Comparison of ENCODE assay signal across 8 cellular contexts in genomic region chr19:2034729-2035589, GRCh38.
DNase-seq lines count a peak whose midpoint lies in the region; ATAC-seq and TF ChIP-seq lines count a peak whose summit lies in the region.

No MANE protein-coding gene starts in this region.

- H4K20me1 ChIP-seq in BLaER1, result peaks cover 27% of the 10 kb centered on the region

- no peak overlapping the region for H3K27ac ChIP-seq in BLaER1

- H3K9me3 ChIP-seq in BLaER1, result peaks cover 11% of the 10 kb centered on the region

- TF ChIP-seq EP300 in Ishikawa (IDR thresholded peaks at IDR 0.05; ENCODE audit: borderline replicate concordance), result no peak

- H3K27me3 ChIP-seq in BLaER1, result no peaks in the 10 kb centered on the region

- no peak for ATAC-seq in GM19023 (IDR thresholded peaks at IDR 0.05; ENCODE audit: unreplicated experiment)
- ATAC-seq in GM21576 (IDR thresholded peaks at IDR 0.05; ENCODE audit: unreplicated experiment), result no peak

- H3K36me3 ChIP-seq in BLaER1, result peaks cover 26% of the 10 kb centered on the region

- H3K4me3 ChIP-seq in BLaER1, result no peak overlapping the region

- no peak overlapping the region for H3K9ac ChIP-seq in BLaER1

- TF ChIP-seq RAD21 in Ishikawa (IDR thresholded peaks at IDR 0.05; ENCODE audit: low read depth), result peak; percentile 21; the same call in 1 of the 2 replicates

- DNase-seq in activated CD8-positive, alpha-beta memory T cell treated with anti-CD3 and anti-CD28 coated beads, Interleukin-2, amount 50 U/mL, for 4 hours, result peak; percentile 55
- DNase-seq in hepatic stellate cell (ENCODE audit: low spot score), result peak; percentile 58
- DNase-seq in stimulated activated CD4-positive, alpha-beta T cell treated with anti-CD3 and anti-CD28 coated beads, TNF-alpha, amount 100 ng/mL, for 48 hours (ENCODE audit: low read depth in 3 of 3), result peak; percentile 56 to 76 (median 73)
- DNase-seq in NCI-H187 (lab: John Stamatoyannopoulos, UW), result no peak

- peaks cover 33% of the 10 kb centered on the region for H3K4me1 ChIP-seq in BLaER1

- H3K4me2 ChIP-seq in BLaER1, result peak overlapping the region; percentile 90

TF ChIP-seq in Ishikawa, 13 proteins besides CTCF, POLR2A, EP300 and RAD21:
- no peak for TF ChIP-seq ZBTB7A (IDR thresholded peaks at IDR 0.05; ENCODE audit: low read depth)
- 0 out of 2 replicates have a peak, but pooled peaks have one; percentile 7 for TF ChIP-seq TEAD4 (IDR thresholded peaks at IDR 0.05)
- no peak for TF ChIP-seq FOXM1 (IDR thresholded peaks at IDR 0.05; ENCODE audit: borderline replicate concordance, low read depth)
- no peak for TF ChIP-seq TCF12 (IDR thresholded peaks at IDR 0.05; ENCODE audit: low read depth)
- peak; percentile 39 for TF ChIP-seq MAX (IDR thresholded peaks at IDR 0.05)
- peak; percentile 36; the same call in 1 of the 2 replicates for TF ChIP-seq TAF1 (IDR thresholded peaks at IDR 0.05; ENCODE audit: low read depth)
- TF ChIP-seq NFIC (IDR thresholded peaks at IDR 0.05), result 0 out of 2 replicates have a peak, but pooled peaks have one; percentile 16
- peak; percentile 54; the same call in 1 of the 2 replicates for TF ChIP-seq YY1 (IDR thresholded peaks at IDR 0.05; ENCODE audit: low read depth)
- TF ChIP-seq EGR1 (IDR thresholded peaks at IDR 0.05), result 0 out of 2 replicates have a peak, but pooled peaks have one; percentile 16
- peak; percentile 49 for TF ChIP-seq CREB1 (IDR thresholded peaks at IDR 0.05; ENCODE audit: low read depth)
- TF ChIP-seq USF1 (IDR thresholded peaks at IDR 0.05), result no peak

Comparison
In these comparisons a context has a peak if more than half of its experiments do, and no peak if none do; other contexts are left out.
1. DNase-seq: peak in activated CD8-positive, alpha-beta memory T cell treated with anti-CD3 and anti-CD28 coated beads, Interleukin-2, amount 50 U/mL, for 4 hours (single experiment), hepatic stellate cell (single experiment) and stimulated activated CD4-positive, alpha-beta T cell treated with anti-CD3 and anti-CD28 coated beads, TNF-alpha, amount 100 ng/mL, for 48 hours (3 of 3); none in NCI-H187 (0 of 2).